Comparison of ENCODE assay signal across 1 cellular context in the genomic region with DNA sequence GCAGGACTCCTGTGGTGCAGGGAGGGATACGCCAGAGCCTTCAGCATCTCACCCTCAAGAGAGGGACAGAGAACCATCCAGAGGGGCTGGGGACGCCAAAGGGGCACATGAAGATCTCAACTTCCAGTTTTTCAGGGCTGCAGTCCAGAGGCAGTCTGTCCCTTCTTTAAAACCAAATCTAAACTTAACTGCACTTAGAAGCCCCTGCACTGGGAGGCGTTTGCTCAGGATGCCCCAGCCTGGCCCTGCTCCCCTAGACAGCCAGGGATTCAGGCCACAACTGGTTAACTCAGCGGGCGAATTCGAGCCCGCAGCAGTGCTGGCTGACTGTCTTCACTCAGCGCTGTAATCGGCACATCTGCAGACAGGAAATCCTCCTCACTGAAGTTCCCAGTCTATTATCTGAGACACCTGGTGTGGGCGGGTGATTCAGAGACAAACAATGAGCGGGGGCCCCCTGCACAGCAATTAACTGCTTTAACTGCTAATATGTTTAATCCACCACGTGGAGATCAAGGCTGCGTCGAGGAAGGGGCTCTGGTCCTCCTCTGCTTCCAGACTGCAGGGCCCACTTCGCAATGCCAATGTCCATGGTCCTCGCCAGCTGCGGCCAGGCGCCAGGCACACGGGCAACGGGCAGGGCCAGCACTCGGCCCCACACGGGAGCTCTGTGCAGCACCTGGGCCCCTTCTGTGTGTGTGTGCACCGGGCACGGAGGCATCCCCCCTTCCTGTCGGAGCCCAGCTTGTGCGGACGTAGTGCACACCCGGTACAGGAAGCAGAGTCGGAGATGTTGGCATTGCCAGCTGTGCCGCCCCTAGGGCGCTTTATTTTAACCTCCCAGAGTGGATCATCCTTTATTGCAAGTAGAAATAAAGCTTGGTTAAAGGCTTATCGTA.
A peak's percentile ranks its signal among the peaks of the same experiment; 100 is the strongest.
TF ChIP-seq lines count a peak whose summit lies in the region.

No MANE protein-coding gene starts in this region.

TF ChIP-seq in K562, 482 proteins besides CTCF, POLR2A, EP300 and RAD21 (continued from another document and continues in another):
- TF ChIP-seq, protein P1, sequence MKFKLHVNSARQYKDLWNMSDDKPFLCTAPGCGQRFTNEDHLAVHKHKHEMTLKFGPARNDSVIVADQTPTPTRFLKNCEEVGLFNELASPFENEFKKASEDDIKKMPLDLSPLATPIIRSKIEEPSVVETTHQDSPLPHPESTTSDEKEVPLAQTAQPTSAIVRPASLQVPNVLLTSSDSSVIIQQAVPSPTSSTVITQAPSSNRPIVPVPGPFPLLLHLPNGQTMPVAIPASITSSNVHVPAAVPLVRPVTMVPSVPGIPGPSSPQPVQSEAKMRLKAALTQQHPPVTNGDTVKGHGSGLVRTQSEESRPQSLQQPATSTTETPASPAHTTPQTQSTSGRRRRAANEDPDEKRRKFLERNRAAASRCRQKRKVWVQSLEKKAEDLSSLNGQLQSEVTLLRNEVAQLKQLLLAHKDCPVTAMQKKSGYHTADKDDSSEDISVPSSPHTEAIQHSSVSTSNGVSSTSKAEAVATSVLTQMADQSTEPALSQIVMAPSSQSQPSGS (CRISPR knock-in tag; IDR thresholded peaks at IDR 0.05): no peak
- TF ChIP-seq ZNF143 (CRISPR knock-in tag; IDR thresholded peaks at IDR 0.05) (no peak), PYGO2 (tag; IDR thresholded peaks at IDR 0.05) (0 out of 2 replicates have a peak, but pooled peaks have one; percentile 11), ZNF57 (CRISPR knock-in tag; IDR thresholded peaks at IDR 0.05) (0 out of 2 replicates have a peak, but pooled peaks have one; percentile 37), ZNF224 (CRISPR knock-in tag; IDR thresholded peaks at IDR 0.05) (no peak), HSF4 (CRISPR knock-in tag; IDR thresholded peaks at IDR 0.05; ENCODE audit: borderline replicate concordance) (peak; percentile 81; the same call in 1 of the 2 replicates), NCOA4 (IDR thresholded peaks at IDR 0.05; ENCODE audit: partially characterized antibody) (no peak), KAT7 (CRISPR knock-in tag; IDR thresholded peaks at IDR 0.05; ENCODE audit: borderline replicate concordance) (no peak), ZNF695 (CRISPR knock-in tag; IDR thresholded peaks at IDR 0.05) (peak; percentile 88; the same call in 1 of the 2 replicates), HNRNPLL (IDR thresholded peaks at IDR 0.05; ENCODE audit: low read depth, low read length, poor library complexity, severe bottlenecking) (no peak), HNRNPK (IDR thresholded peaks at IDR 0.05; ENCODE audit: low read depth, low read length, poor library complexity, severe bottlenecking) (no peak), GATAD2B (IDR thresholded peaks at IDR 0.05; ENCODE audit: borderline replicate concordance) (no peak), MXI1 (IDR thresholded peaks at IDR 0.05; ENCODE audit: low read depth, low read length) (peak; percentile 75; the same call in 1 of the 2 replicates), ADNP (tag; IDR thresholded peaks at IDR 0.05) (no peak), PRMT5 (CRISPR knock-in tag; IDR thresholded peaks at IDR 0.05) (no peak), GABPB1 (CRISPR knock-in tag; IDR thresholded peaks at IDR 0.05) (no peak), ZBTB1 (CRISPR knock-in tag; IDR thresholded peaks at IDR 0.05; ENCODE audit: borderline replicate concordance, low read depth) (no peak), ZC3H11A (IDR thresholded peaks at IDR 0.05; ENCODE audit: low read depth, low read length) (peak; percentile 87), NFIC (IDR thresholded peaks at IDR 0.05) (peak; percentile 92), HDAC1 (IDR thresholded peaks at IDR 0.05) (peak in 1 of 2 experiments; percentile 96; a peak in 2 of 4 replicates), BRF1 (IDR thresholded peaks at IDR 0.05; ENCODE audit: borderline replicate concordance, extremely low read depth, insufficient read length) (no peak), BRD4 (IDR thresholded peaks at IDR 0.05) (no peak), E2F3 (CRISPR knock-in tag; IDR thresholded peaks at IDR 0.05) (peak; percentile 35; the same call in 1 of the 2 replicates), ZNF174 (CRISPR knock-in tag; IDR thresholded peaks at IDR 0.05) (no peak), WHSC1 (IDR thresholded peaks at IDR 0.05; ENCODE audit: low read length) (peak; percentile 96), STAG1 (CRISPR knock-in tag; IDR thresholded peaks at IDR 0.05; ENCODE audit: borderline replicate concordance) (no peak), RBFOX2 (IDR thresholded peaks at IDR 0.05; ENCODE audit: low read depth, low read length) (peak; percentile 69), MEF2A (IDR thresholded peaks at IDR 0.05; ENCODE audit: control insufficient read depth, low read depth, low read length) (peak; percentile 78), JUN (IDR thresholded peaks at IDR 0.05; ENCODE audit: borderline replicate concordance, low read depth, low read length) (peak; percentile 98), JUN (CRISPR knock-in tag; IDR thresholded peaks at IDR 0.05; ENCODE audit: borderline replicate concordance) (no peak), THRAP3 (IDR thresholded peaks at IDR 0.05; ENCODE audit: borderline replicate concordance) (no peak), POLR2AphosphoS5 (IDR thresholded peaks at IDR 0.05; ENCODE audit: control insufficient read depth, insufficient read depth, low read depth, low read length) (peak; percentile 98), PRPF4 (IDR thresholded peaks at IDR 0.05; ENCODE audit: insufficient read depth, low read depth, low read length, poor library complexity, severe bottlenecking) (no peak), SAP30 (IDR thresholded peaks at IDR 0.05; ENCODE audit: borderline replicate concordance, insufficient read depth, low read depth, low read length, poor library complexity, severe bottlenecking) (peak; percentile 94), KDM5B (IDR thresholded peaks at IDR 0.05; ENCODE audit: insufficient replicate concordance, low read depth, low read length) (peak; percentile 72)
- TF ChIP-seq, protein P2, sequence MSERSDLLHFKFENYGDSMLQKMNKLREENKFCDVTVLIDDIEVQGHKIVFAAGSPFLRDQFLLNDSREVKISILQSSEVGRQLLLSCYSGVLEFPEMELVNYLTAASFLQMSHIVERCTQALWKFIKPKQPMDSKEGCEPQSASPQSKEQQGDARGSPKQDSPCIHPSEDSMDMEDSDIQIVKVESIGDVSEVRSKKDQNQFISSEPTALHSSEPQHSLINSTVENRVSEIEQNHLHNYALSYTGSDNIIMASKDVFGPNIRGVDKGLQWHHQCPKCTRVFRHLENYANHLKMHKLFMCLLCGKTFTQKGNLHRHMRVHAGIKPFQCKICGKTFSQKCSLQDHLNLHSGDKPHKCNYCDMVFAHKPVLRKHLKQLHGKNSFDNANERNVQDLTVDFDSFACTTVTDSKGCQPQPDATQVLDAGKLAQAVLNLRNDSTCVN (CRISPR knock-in tag; IDR thresholded peaks at IDR 0.05): no peak
- TF ChIP-seq, protein P3, sequence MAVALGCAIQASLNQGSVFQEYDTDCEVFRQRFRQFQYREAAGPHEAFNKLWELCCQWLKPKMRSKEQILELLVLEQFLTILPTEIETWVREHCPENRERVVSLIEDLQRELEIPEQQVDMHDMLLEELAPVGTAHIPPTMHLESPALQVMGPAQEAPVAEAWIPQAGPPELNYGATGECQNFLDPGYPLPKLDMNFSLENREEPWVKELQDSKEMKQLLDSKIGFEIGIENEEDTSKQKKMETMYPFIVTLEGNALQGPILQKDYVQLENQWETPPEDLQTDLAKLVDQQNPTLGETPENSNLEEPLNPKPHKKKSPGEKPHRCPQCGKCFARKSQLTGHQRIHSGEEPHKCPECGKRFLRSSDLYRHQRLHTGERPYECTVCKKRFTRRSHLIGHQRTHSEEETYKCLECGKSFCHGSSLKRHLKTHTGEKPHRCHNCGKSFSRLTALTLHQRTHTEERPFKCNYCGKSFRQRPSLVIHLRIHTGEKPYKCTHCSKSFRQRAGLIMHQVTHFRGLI (CRISPR knock-in tag; IDR thresholded peaks at IDR 0.05): no peak
- TF ChIP-seq, protein P4, sequence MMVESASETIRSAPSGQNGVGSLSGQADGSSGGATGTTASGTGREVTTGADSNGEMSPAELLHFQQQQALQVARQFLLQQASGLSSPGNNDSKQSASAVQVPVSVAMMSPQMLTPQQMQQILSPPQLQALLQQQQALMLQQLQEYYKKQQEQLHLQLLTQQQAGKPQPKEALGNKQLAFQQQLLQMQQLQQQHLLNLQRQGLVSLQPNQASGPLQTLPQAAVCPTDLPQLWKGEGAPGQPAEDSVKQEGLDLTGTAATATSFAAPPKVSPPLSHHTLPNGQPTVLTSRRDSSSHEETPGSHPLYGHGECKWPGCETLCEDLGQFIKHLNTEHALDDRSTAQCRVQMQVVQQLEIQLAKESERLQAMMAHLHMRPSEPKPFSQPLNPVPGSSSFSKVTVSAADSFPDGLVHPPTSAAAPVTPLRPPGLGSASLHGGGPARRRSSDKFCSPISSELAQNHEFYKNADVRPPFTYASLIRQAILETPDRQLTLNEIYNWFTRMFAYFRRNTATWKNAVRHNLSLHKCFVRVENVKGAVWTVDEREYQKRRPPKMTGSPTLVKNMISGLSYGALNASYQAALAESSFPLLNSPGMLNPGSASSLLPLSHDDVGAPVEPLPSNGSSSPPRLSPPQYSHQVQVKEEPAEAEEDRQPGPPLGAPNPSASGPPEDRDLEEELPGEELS (CRISPR knock-in tag; IDR thresholded peaks at IDR 0.05; ENCODE audit: borderline replicate concordance): no peak
- TF ChIP-seq, protein P5, sequence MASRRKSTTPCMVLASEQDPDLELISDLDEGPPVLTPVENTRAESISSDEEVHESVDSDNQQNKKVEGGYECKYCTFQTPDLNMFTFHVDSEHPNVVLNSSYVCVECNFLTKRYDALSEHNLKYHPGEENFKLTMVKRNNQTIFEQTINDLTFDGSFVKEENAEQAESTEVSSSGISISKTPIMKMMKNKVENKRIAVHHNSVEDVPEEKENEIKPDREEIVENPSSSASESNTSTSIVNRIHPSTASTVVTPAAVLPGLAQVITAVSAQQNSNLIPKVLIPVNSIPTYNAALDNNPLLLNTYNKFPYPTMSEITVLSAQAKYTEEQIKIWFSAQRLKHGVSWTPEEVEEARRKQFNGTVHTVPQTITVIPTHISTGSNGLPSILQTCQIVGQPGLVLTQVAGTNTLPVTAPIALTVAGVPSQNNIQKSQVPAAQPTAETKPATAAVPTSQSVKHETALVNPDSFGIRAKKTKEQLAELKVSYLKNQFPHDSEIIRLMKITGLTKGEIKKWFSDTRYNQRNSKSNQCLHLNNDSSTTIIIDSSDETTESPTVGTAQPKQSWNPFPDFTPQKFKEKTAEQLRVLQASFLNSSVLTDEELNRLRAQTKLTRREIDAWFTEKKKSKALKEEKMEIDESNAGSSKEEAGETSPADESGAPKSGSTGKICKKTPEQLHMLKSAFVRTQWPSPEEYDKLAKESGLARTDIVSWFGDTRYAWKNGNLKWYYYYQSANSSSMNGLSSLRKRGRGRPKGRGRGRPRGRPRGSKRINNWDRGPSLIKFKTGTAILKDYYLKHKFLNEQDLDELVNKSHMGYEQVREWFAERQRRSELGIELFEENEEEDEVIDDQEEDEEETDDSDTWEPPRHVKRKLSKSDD (conservative IDR thresholded peaks at IDR 0.05; ENCODE audit: low read length): peak; percentile 86; the same call in 1 of the 2 replicates
- TF ChIP-seq, protein P6, sequence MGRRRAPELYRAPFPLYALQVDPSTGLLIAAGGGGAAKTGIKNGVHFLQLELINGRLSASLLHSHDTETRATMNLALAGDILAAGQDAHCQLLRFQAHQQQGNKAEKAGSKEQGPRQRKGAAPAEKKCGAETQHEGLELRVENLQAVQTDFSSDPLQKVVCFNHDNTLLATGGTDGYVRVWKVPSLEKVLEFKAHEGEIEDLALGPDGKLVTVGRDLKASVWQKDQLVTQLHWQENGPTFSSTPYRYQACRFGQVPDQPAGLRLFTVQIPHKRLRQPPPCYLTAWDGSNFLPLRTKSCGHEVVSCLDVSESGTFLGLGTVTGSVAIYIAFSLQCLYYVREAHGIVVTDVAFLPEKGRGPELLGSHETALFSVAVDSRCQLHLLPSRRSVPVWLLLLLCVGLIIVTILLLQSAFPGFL (CRISPR knock-in tag; IDR thresholded peaks at IDR 0.05): no peak
- TF ChIP-seq, protein P7, sequence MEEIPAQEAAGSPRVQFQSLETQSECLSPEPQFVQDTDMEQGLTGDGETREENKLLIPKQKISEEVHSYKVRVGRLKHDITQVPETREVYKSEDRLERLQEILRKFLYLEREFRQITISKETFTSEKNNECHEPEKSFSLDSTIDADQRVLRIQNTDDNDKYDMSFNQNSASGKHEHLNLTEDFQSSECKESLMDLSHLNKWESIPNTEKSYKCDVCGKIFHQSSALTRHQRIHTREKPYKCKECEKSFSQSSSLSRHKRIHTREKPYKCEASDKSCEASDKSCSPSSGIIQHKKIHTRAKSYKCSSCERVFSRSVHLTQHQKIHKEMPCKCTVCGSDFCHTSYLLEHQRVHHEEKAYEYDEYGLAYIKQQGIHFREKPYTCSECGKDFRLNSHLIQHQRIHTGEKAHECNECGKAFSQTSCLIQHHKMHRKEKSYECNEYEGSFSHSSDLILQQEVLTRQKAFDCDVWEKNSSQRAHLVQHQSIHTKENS (CRISPR knock-in tag; IDR thresholded peaks at IDR 0.05): no peak
- TF ChIP-seq, protein P8, sequence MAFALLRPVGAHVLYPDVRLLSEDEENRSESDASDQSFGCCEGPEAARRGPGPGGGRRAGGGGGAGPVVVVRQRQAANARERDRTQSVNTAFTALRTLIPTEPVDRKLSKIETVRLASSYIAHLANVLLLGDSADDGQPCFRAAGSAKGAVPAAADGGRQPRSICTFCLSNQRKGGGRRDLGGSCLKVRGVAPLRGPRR (CRISPR knock-in tag; IDR thresholded peaks at IDR 0.05): no peak
- TF ChIP-seq, protein P9, sequence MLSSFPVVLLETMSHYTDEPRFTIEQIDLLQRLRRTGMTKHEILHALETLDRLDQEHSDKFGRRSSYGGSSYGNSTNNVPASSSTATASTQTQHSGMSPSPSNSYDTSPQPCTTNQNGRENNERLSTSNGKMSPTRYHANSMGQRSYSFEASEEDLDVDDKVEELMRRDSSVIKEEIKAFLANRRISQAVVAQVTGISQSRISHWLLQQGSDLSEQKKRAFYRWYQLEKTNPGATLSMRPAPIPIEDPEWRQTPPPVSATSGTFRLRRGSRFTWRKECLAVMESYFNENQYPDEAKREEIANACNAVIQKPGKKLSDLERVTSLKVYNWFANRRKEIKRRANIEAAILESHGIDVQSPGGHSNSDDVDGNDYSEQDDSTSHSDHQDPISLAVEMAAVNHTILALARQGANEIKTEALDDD (IDR thresholded peaks at IDR 0.05): peak; percentile 88; the same call in 1 of the 2 replicates
- TF ChIP-seq, protein P10, sequence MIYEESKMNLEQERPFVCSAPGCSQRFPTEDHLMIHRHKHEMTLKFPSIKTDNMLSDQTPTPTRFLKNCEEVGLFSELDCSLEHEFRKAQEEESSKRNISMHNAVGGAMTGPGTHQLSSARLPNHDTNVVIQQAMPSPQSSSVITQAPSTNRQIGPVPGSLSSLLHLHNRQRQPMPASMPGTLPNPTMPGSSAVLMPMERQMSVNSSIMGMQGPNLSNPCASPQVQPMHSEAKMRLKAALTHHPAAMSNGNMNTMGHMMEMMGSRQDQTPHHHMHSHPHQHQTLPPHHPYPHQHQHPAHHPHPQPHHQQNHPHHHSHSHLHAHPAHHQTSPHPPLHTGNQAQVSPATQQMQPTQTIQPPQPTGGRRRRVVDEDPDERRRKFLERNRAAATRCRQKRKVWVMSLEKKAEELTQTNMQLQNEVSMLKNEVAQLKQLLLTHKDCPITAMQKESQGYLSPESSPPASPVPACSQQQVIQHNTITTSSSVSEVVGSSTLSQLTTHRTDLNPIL (CRISPR knock-in tag; IDR thresholded peaks at IDR 0.05): no peak
- TF ChIP-seq, protein P11, sequence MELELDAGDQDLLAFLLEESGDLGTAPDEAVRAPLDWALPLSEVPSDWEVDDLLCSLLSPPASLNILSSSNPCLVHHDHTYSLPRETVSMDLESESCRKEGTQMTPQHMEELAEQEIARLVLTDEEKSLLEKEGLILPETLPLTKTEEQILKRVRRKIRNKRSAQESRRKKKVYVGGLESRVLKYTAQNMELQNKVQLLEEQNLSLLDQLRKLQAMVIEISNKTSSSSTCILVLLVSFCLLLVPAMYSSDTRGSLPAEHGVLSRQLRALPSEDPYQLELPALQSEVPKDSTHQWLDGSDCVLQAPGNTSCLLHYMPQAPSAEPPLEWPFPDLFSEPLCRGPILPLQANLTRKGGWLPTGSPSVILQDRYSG (tag; conservative IDR thresholded peaks at IDR 0.05; ENCODE audit: low read depth): 0 out of 2 replicates have a peak, but pooled peaks have one; percentile 41
